In the genomic region with DNA sequence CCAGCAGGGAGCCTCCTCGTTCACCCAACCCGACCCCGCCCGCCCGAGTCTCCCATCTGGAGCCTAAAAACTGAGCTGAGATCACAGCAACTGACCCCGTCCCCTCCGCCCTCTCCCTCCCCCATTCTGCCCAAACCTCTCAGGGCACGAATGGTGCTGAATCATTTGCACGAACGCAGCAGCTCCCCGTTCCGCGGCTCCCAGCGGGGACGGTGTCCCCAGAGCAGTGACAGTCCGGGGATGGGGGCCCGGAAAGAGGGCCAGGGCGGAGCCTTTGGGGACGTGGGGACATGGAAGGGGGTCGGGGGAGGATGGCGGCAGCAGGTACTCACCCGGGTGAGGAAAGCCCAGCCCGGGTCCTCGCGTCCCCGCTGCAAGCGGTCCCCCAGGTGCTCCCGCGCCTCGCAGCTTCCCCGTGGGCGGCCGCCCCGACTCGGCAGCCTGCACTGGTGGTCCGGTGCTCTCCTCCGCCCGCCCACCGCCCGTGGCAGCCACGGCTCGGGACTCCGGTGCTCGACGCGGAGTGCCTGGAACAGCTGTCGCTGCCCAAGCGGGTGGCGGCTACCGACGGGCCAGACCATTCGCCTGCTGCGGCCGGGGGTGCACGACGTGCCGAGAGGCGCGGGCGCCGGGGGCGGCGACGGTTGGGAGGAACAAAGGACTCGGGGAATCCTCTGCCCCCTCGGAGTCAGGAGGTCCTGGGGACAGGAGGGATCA, we compare ENCODE assay signal across 8 cellular contexts. TPM values are rescaled to one million over a fixed set of nuclear protein-coding genes. Genes with fewer than 3 reads are reported as not detected.
DNase-seq lines count a peak whose midpoint lies in the region; TF ChIP-seq lines count a peak whose summit lies in the region.

A gene with protein sequence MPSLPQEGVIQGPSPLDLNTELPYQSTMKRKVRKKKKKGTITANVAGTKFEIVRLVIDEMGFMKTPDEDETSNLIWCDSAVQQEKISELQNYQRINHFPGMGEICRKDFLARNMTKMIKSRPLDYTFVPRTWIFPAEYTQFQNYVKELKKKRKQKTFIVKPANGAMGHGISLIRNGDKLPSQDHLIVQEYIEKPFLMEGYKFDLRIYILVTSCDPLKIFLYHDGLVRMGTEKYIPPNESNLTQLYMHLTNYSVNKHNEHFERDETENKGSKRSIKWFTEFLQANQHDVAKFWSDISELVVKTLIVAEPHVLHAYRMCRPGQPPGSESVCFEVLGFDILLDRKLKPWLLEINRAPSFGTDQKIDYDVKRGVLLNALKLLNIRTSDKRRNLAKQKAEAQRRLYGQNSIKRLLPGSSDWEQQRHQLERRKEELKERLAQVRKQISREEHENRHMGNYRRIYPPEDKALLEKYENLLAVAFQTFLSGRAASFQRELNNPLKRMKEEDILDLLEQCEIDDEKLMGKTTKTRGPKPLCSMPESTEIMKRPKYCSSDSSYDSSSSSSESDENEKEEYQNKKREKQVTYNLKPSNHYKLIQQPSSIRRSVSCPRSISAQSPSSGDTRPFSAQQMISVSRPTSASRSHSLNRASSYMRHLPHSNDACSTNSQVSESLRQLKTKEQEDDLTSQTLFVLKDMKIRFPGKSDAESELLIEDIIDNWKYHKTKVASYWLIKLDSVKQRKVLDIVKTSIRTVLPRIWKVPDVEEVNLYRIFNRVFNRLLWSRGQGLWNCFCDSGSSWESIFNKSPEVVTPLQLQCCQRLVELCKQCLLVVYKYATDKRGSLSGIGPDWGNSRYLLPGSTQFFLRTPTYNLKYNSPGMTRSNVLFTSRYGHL (minus strand): TSS at position 534 of the 717 bp plus-strand sequence. CDS start 46,921 bp downstream, outside the sequence.

- TF ChIP-seq CTCF in GM10266 (IDR thresholded peaks at IDR 0.05; ENCODE audit: control insufficient read depth, insufficient read depth, low read depth, missing control alignments) (no peak), HFF-Myc (IDR thresholded peaks at IDR 0.05; ENCODE audit: low read depth, low read length, missing control alignments) (no peak), NB4 (IDR thresholded peaks at IDR 0.05; ENCODE audit: low read depth, low read length) (no peak), ascending aorta (IDR thresholded peaks at IDR 0.05) (no peak), retinal pigment epithelial cell (conservative IDR thresholded peaks at IDR 0.05; ENCODE audit: low read depth, low read length) (no peak)

- no peak within 1 kb of the TSS for H2AFZ ChIP-seq in Karpas-422 (ENCODE audit: low read length)

- H3K9ac ChIP-seq in Karpas-422 (ENCODE audit: low read length): no peak within 1 kb of the TSS

- no peaks in the 10 kb centered on the region for H4K20me1 ChIP-seq in Karpas-422 (ENCODE audit: insufficient read depth, low read depth, low read length)

- H3K4me1 ChIP-seq in ascending aorta (peaks cover 0 to 25% of the 10 kb centered on the region in 2 donors), Karpas-422 (ENCODE audit: low read length) (no peaks in the 10 kb centered on the region)

- no peaks in the 10 kb centered on the region for H3K9me2 ChIP-seq in Karpas-422 (replicated peaks; ENCODE audit: insufficient read depth, low read length)

- peak within 1 kb of the TSS; percentile 97 for H3K27ac ChIP-seq in ascending aorta
- no peak within 1 kb of the TSS for H3K27ac ChIP-seq in Karpas-422 (ENCODE audit: low read length)

- no peak within 1 kb of the TSS for H3K4me2 ChIP-seq in Karpas-422 (ENCODE audit: low read depth, low read length, poor library complexity, severe bottlenecking)

- no peaks in the 10 kb centered on the region for H3K9me3 ChIP-seq in ascending aorta
- H3K9me3 ChIP-seq in Karpas-422 (ENCODE audit: low read length): no peaks in the 10 kb centered on the region

- H3K27me3 ChIP-seq in ascending aorta (no peaks in the 10 kb centered on the region), Karpas-422 (ENCODE audit: low read length) (no peaks in the 10 kb centered on the region)

- H3K4me3 ChIP-seq in HFF-Myc (replicated peaks; ENCODE audit: low read depth, low read length): peak within 1 kb of the TSS; percentile 60
- H3K4me3 ChIP-seq in NB4 (ENCODE audit: low read depth, low read length): peak within 1 kb of the TSS; percentile 56
- H3K4me3 ChIP-seq in ascending aorta: peak within 1 kb of the TSS; percentile 82 to 94
- peak within 1 kb of the TSS; percentile 76 for H3K4me3 ChIP-seq in retinal pigment epithelial cell (ENCODE audit: low read length)
- H3K4me3 ChIP-seq in Karpas-422 (ENCODE audit: low read length): no peak within 1 kb of the TSS

- TF ChIP-seq POLR2A in NB4 (IDR thresholded peaks at IDR 0.05; ENCODE audit: extremely low read depth, insufficient read length): no peak

- intact Hi-C loops in ascending aorta (cut with DNase I): loop anchor here (1.0 to 10.0 kb wide), 7 partner anchors 66 to 1279 kb away; a partner anchor contains a TSS

- peak; percentile 79 for DNase-seq in GM10266 (ENCODE audit: extremely low spot score)
- DNase-seq in HFF-Myc (ENCODE audit: extremely low read depth, low read depth): no peak
- peak; percentile 64 for DNase-seq in NB4 (ENCODE audit: low read depth)
- peak; percentile 7 to 76 (median 21) for DNase-seq in T-helper 1 cell
- DNase-seq in ascending aorta (ENCODE audit: low spot score in 2 of 2): peak in 1 of 2 donors; percentile 88
- peak; percentile 48 to 97 (median 84) for DNase-seq in hypothalamus (lab: John Stamatoyannopoulos, UW)
- peak; percentile 24 for DNase-seq in retinal pigment epithelial cell (ENCODE audit: low read depth)
- DNase-seq in Karpas-422: no peak

- no peaks in the 10 kb centered on the region for H3K36me3 ChIP-seq in ascending aorta
- H3K36me3 ChIP-seq in Karpas-422 (ENCODE audit: insufficient read depth, low read length): no peaks in the 10 kb centered on the region

- no peaks in the 10 kb centered on the region for H3K79me2 ChIP-seq in Karpas-422 (ENCODE audit: low read length)

RNA-seq across cellular contexts. Expression of the gene that starts here (rescaled TPM):
- 20.5 TPM for total RNA-seq in ascending aorta
- total RNA-seq in Karpas-422 (2014; rRNA removed; shearing (Covaris generic); ENCODE audit: low replicate concordance): not detected in 2 replicates

Comparison
In these comparisons a context has a peak if more than half of its experiments do, and no peak if none do; other contexts are left out.
1. RNA of the gene that starts here (total RNA-seq): 20.5 TPM in ascending aorta (single experiment); not detected in Karpas-422; every median in the first group is over 10 times any median in the second.
2. DNase-seq: peak in GM10266 (single experiment), NB4 (single experiment), T-helper 1 cell (5 of 5), hypothalamus (51 of 51) and retinal pigment epithelial cell (single experiment); none in HFF-Myc (single experiment) and Karpas-422 (single experiment).